In genomic region chr4:150297861-150298474, GRCh38 we compare ENCODE assay signal across 7 cellular contexts.
A peak's percentile ranks its signal among the peaks of the same experiment; 100 is the strongest.
DNase-seq lines count a peak whose midpoint lies in the region; ATAC-seq and TF ChIP-seq lines count a peak whose summit lies in the region.

No MANE protein-coding gene starts in this region.

- H3K4me2 ChIP-seq in DOHH2 (ENCODE audit: low read length) (no peak overlapping the region), HCT116 (ENCODE audit: low read length) (no peak overlapping the region), PC-3 (ENCODE audit: low read length) (no peak overlapping the region)

- H3F3A ChIP-seq in DOHH2 (ENCODE audit: control insufficient read depth, insufficient read depth) (peaks cover 4% of the 10 kb centered on the region; the same call in 1 of the 2 replicates), PC-3 (ENCODE audit: low read length, unreplicated experiment) (no peaks in the 10 kb centered on the region)

- intact Hi-C loops in HCT116 (cut with micrococcal nuclease) = loop anchor here (1.0 to 5.0 kb wide), 3 partner anchors 569 to 749 kb away; no protein-coding TSS in a partner anchor
- intact Hi-C loops in PC-3 (cut with micrococcal nuclease) = loop anchor here (2.0 kb wide), 2 partner anchors 51 to 569 kb away; no protein-coding TSS in a partner anchor
- intact Hi-C loops in uterus (cut with DNase I; ENCODE audit: low total_unique reads) = no loop called here

- H3K27me3 ChIP-seq in DOHH2 (ENCODE audit: control insufficient read depth, low read length) (no peaks in the 10 kb centered on the region), HCT116 (ENCODE audit: insufficient read depth, low read length) (no peaks in the 10 kb centered on the region), PC-3 (ENCODE audit: low read length) (no peaks in the 10 kb centered on the region), uterus (no peaks in the 10 kb centered on the region)

- RAD21 ChIA-PET in HCT116 (lab: Charles Lee; ENCODE audit: low non-redundant PET in 1 of 2, low total read pairs in 2 of 2, uncharacterized antibody in 2 of 2, unreplicated experiment in 2 of 2) = no interaction called here

- POLR2A ChIA-PET in HCT116 (lab: Charles Lee) (no interaction called here), PC-3 (lab: Charles Lee; ENCODE audit: unreplicated experiment) (no interaction called here)

- no peaks in the 10 kb centered on the region for H3K4me1 ChIP-seq in DOHH2 (ENCODE audit: control insufficient read depth, low read length)
- H3K4me1 ChIP-seq in HCT116 (ENCODE audit: control insufficient read depth in 1 of 2, insufficient read depth in 2 of 2, low read length in 2 of 2) = peaks cover 0 to 5% of the 10 kb centered on the region in 2 experiments; a peak in 1 of 4 replicates
- H3K4me1 ChIP-seq in PC-3 (ENCODE audit: insufficient read depth, low read length) = peaks cover 15% of the 10 kb centered on the region
- H3K4me1 ChIP-seq in uterus = no peaks in the 10 kb centered on the region

- H4K20me1 ChIP-seq in DOHH2 (ENCODE audit: control insufficient read depth, insufficient read depth, low read depth, low read length) (no peaks in the 10 kb centered on the region), HCT116 (ENCODE audit: insufficient read depth) (no peaks in the 10 kb centered on the region), PC-3 (ENCODE audit: low read length) (no peaks in the 10 kb centered on the region)

- peak; percentile 45 for DNase-seq in HCT116 (ENCODE audit: low read depth, low spot score)
- peak; percentile 76 for DNase-seq in PC-3
- peak; percentile 67 for DNase-seq in cerebellar cortex (ENCODE audit: low spot score)
- DNase-seq in midbrain (lab: John Stamatoyannopoulos, UW) = peak; percentile 26
- DNase-seq in uterus = peak in 1 of 2 donors; percentile 26
- DNase-seq in middle frontal gyrus (ENCODE audit: extremely low spot score, low spot score) = no peak

- no peak overlapping the region for H3K4me3 ChIP-seq in DOHH2 (ENCODE audit: low read length)
- H3K4me3 ChIP-seq in HCT116 (replicated peaks in 1 of 2; ENCODE audit: low read depth in 1 of 2, low read length in 2 of 2) = no peak overlapping the region
- no peak overlapping the region for H3K4me3 ChIP-seq in PC-3 (ENCODE audit: low read length)
- H3K4me3 ChIP-seq in uterus = no peak overlapping the region

- H3K27ac ChIP-seq in DOHH2 (ENCODE audit: low read depth, low read length) (no peak overlapping the region), HCT116 (ENCODE audit: low read depth, low read length) (no peak overlapping the region), PC-3 (ENCODE audit: low read length) (no peak overlapping the region), uterus (no peak overlapping the region)

- H3K9ac ChIP-seq in HCT116 (ENCODE audit: low read length) (no peak overlapping the region), PC-3 (ENCODE audit: low read length) (no peak overlapping the region)

- CTCF ChIA-PET in HCT116 (lab: Charles Lee) = interaction anchor here (0.6 to 2.8 kb wide), 3 partner anchors 183 to 572 kb away, joined by 3 to 15 read pairs (median 3); no protein-coding TSS in a partner anchor
- CTCF ChIA-PET in PC-3 (lab: Charles Lee) = no interaction called here

- BruUV-seq in HCT116 (replicated peaks; lab: Mats Ljungman, UMichigan) (no TSS peak), PC-3 (replicated peaks; lab: Mats Ljungman, UMichigan) (no TSS peak)

- H3K36me3 ChIP-seq in DOHH2 (ENCODE audit: control insufficient read depth, low read length) = no peaks in the 10 kb centered on the region; the same call in 1 of the 2 replicates
- no peaks in the 10 kb centered on the region for H3K36me3 ChIP-seq in HCT116 (ENCODE audit: control insufficient read depth in 1 of 2, insufficient read depth in 2 of 2, low read length in 2 of 2)
- H3K36me3 ChIP-seq in PC-3 (ENCODE audit: low read depth, low read length) = no peaks in the 10 kb centered on the region
- no peaks in the 10 kb centered on the region for H3K36me3 ChIP-seq in uterus

- peak; percentile 54 for ATAC-seq in HCT116
- 0 out of 2 replicates have a peak, but pooled peaks have one; percentile 46 for ATAC-seq in PC-3

- H3K9me2 ChIP-seq in DOHH2 (replicated peaks; ENCODE audit: control insufficient read depth, low read length) (no peaks in the 10 kb centered on the region), HCT116 (ENCODE audit: insufficient read depth) (no peaks in the 10 kb centered on the region), PC-3 (replicated peaks; ENCODE audit: low read length) (no peaks in the 10 kb centered on the region)

- no peak for TF ChIP-seq POLR2A in HCT116 (IDR thresholded peaks at IDR 0.05; ENCODE audit: borderline replicate concordance, extremely low read depth, insufficient read depth, insufficient read length)
- TF ChIP-seq POLR2A in uterus (IDR thresholded peaks at IDR 0.05) = no peak

- H3K9me3 ChIP-seq in DOHH2 (ENCODE audit: control insufficient read depth, insufficient read depth, low read length) (no peaks in the 10 kb centered on the region), HCT116 (ENCODE audit: control insufficient read depth in 1 of 2, insufficient read depth in 1 of 2, low read depth in 1 of 2, low read length in 2 of 2) (no peaks in the 10 kb centered on the region), PC-3 (ENCODE audit: low read length) (no peaks in the 10 kb centered on the region), uterus (no peaks in the 10 kb centered on the region)

- H2AFZ ChIP-seq in HCT116 (ENCODE audit: low read depth, low read length, poor library complexity, severe bottlenecking) (no peak overlapping the region), PC-3 (ENCODE audit: low read length) (no peak overlapping the region)

- TF ChIP-seq CTCF in DOHH2 (IDR thresholded peaks at IDR 0.05; ENCODE audit: low read depth, low read length, poor library complexity, severe bottlenecking) (peak; percentile 68), HCT116 (IDR thresholded peaks at IDR 0.05 in 2 of 3, conservative IDR thresholded peaks at IDR 0.05 in 1 of 3; ENCODE audit: borderline replicate concordance in 1 of 3, insufficient read depth in 1 of 3, low read depth in 2 of 3, low read length in 2 of 3) (peak; percentile 52 to 81 (median 68); a peak in 5 of 6 replicates), PC-3 (conservative IDR thresholded peaks at IDR 0.05; ENCODE audit: low read depth, low read length) (peak; percentile 79), uterus (IDR thresholded peaks at IDR 0.05) (peak; percentile 32 to 51 (median 42))

- peak; percentile 83 for TF ChIP-seq RAD21 in HCT116 (IDR thresholded peaks at IDR 0.05; ENCODE audit: low read depth)

- H3K79me2 ChIP-seq in DOHH2 (ENCODE audit: control insufficient read depth, low read length) = no peaks in the 10 kb centered on the region
- no peaks in the 10 kb centered on the region for H3K79me2 ChIP-seq in HCT116 (ENCODE audit: insufficient read depth, low read length)
- H3K79me2 ChIP-seq in PC-3 (ENCODE audit: low read length) = no peaks in the 10 kb centered on the region

TF ChIP-seq in HCT116, 20 proteins besides CTCF, POLR2A, EP300 and RAD21:
- TF ChIP-seq ELF1 (IDR thresholded peaks at IDR 0.05; ENCODE audit: borderline replicate concordance, low read depth) (no peak), MAX (IDR thresholded peaks at IDR 0.05) (no peak), ATF3 (IDR thresholded peaks at IDR 0.05) (no peak)
